ENCODE assay signal across 8 cellular contexts in the genomic region with DNA sequence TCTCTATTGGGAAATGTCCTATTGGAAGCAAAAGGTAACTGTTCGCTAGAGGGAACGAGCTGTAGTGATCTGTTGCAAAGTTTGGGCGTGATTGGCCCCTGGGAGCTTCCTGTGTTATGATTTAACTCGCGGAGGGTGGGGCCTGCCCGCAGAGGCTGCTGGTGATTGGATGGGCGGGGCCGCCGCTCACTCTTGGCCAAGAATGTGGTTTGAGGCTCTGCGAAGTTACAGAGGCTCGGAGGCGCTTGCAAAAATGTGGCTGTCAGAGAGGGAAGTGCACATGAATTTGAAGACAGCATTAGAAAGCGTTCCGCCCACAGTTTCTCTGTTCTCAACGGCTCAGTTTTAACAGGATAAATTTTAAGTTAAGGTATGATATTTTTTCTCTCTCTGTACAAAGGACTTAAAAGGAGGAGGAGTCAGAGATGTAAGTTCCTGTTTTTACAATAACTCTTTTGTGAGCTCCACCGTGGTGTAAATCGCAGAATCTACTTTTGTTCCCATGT. TPM values are rescaled to one million over a fixed set of nuclear protein-coding genes. Genes with fewer than 3 reads are reported as not detected.
DNase-seq lines count a peak whose midpoint lies in the region; ATAC-seq, FAIRE-seq and TF ChIP-seq lines count a peak whose summit lies in the region.

No MANE protein-coding gene starts in this region.

- CTCF ChIA-PET in Calu3 (lab: Charles Lee) = interaction anchor here (1.0 to 1.6 kb wide), 3 partner anchors 11 to 99 kb away, joined by 3 to 8 read pairs (median 8); no protein-coding TSS in a partner anchor

- intact Hi-C loops in Calu3 (cut with micrococcal nuclease; ENCODE audit: unreplicated experiment) (no loop called here), natural killer cell (cut with micrococcal nuclease) (loop anchor here (2.0 to 5.0 kb wide), 3 partner anchors 47 to 139 kb away; a partner anchor contains a TSS)

- H3K4me1 Mint-ChIP-seq in Calu3 (ENCODE audit: low read depth, unreplicated experiment) = peaks cover 8% of the 10 kb centered on the region
- H3K4me1 Mint-ChIP-seq in natural killer cell = peaks cover 36 to 40% of the 10 kb centered on the region in 2 donors

- H3K27me3 Mint-ChIP-seq in Calu3 (ENCODE audit: unreplicated experiment) = no peaks in the 10 kb centered on the region
- no peaks in the 10 kb centered on the region for H3K27me3 Mint-ChIP-seq in natural killer cell (ENCODE audit: low read depth in 2 of 2)

- peak overlapping the region; percentile 68 for H3K4me3 ChIP-seq in fibroblast of mammary gland (ENCODE audit: control insufficient read depth, low read depth, low read length)

- DNase-seq in Calu3 (peak; percentile 92), HT-29 (ENCODE audit: low spot score) (peak; percentile 95), RCC 7860 (ENCODE audit: low spot score) (peak; percentile 91), fibroblast of mammary gland (ENCODE audit: low read depth) (peak; percentile 94), natural killer cell (peak; percentile 94)
- peak; percentile 90 to 91 for DNase-seq in activated T-helper 1 cell treated with anti-CD3 and anti-CD28 coated beads, Interleukin-2, amount 50 U/mL, for 16 hours (ENCODE audit: low read depth in 1 of 2, low spot score in 1 of 2)
- peak; percentile 90 to 96 (median 94) for DNase-seq in stimulated activated naive CD4-positive, alpha-beta T cell (lab: John Stamatoyannopoulos, UW)

- FAIRE-seq in RCC 7860 (lab: Jason Lieb, UNC) = peak; percentile 96

- H3K27ac Mint-ChIP-seq in Calu3 (ENCODE audit: unreplicated experiment) = peak overlapping the region; percentile 81
- H3K27ac Mint-ChIP-seq in natural killer cell = peak overlapping the region; percentile 90 to 98

- H3K36me3 Mint-ChIP-seq in Calu3 (ENCODE audit: insufficient read depth, unreplicated experiment) = peaks cover 8% of the 10 kb centered on the region
- H3K36me3 Mint-ChIP-seq in natural killer cell = no peaks in the 10 kb centered on the region

- H3K9me3 Mint-ChIP-seq in Calu3 (ENCODE audit: low read depth, unreplicated experiment) = no peaks in the 10 kb centered on the region
- H3K9me3 Mint-ChIP-seq in natural killer cell = no peaks in the 10 kb centered on the region

- BruUV-seq in Calu3 (replicated peaks; lab: Mats Ljungman, UMichigan) = no TSS peak

- TF ChIP-seq CTCF in Calu3 (IDR thresholded peaks at IDR 0.05; ENCODE audit: unreplicated experiment) (no peak), fibroblast of mammary gland (conservative IDR thresholded peaks at IDR 0.05; ENCODE audit: control insufficient read depth, insufficient read depth, low read depth, low read length) (peak; percentile 31), natural killer cell (IDR thresholded peaks at IDR 0.05) (no peak)

- H3K4me3 Mint-ChIP-seq in Calu3 (ENCODE audit: low read depth, unreplicated experiment) (peak overlapping the region; percentile 78), natural killer cell (peak overlapping the region; percentile 98)

- ATAC-seq in GM21360 (IDR thresholded peaks at IDR 0.05; ENCODE audit: unreplicated experiment) (peak; percentile 96), natural killer cell (peak; percentile 98 to 100 (median 100))

RNA-seq across cellular contexts. Expression of a gene that starts 46.9 kb away (rescaled TPM):
- total RNA-seq in Calu3 (2022) (11.2 and 11.5 TPM in 2 replicates), natural killer cell (10 to 100 TPM; 59.1 to 74.3 (median 60.0) TPM)
- 4.7 and 7.4 TPM in 2 replicates for total RNA-seq in HT-29 (2014; rRNA removed; shearing (Covaris generic))

Comparison
In these comparisons a context has a peak if more than half of its experiments do, and no peak if none do; other contexts are left out.
1. Peak in every context shown above with its lines: DNase-seq, ATAC-seq and H3K4me3 ChIP-seq.